ENCODE assay signal across 1 cellular context in the genomic region with DNA sequence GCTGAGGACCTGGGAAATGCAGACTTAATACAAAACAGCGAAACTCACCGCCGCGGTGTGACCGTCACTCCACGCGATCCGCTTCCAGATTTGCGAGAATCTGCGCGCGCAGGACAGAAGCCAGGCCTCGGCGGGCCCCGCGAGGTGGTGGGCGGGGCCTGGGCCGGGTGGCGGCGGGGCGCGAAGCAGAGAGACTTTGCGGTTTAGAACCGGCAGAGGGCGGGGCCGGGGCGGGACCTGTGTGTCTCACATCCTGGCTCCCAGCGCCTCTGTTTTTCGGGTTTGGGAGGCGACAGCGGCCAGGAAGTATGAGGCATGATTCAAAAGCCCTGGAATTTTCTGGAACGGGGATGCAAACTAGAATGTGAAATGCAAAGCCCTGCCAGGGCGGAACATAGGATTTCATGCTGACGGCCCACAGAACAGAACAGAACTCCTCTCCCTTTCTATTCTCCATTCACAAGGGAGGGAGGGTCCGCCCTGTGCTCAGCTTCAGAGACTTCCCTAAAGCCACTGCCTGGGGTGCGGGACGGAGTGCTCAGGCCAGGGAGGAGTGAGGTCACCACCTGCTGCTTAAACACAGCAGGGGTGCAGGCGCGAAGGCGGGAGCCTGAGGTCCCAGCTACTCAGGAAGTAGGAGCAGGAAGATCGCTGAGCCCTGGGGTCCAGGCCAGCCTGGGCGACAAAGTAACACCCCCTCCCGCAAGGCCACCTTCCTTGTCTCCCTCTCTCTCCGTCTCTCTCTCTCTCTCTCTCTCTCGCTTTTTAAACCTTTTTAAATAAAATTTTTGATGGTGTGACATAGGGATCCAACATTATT.
TF ChIP-seq lines count a peak whose summit lies in the region.

No MANE protein-coding gene starts in this region.

TF ChIP-seq in HEK293, 187 proteins besides CTCF, POLR2A, EP300 and RAD21 (continued from another document):
- TF ChIP-seq, protein P1, sequence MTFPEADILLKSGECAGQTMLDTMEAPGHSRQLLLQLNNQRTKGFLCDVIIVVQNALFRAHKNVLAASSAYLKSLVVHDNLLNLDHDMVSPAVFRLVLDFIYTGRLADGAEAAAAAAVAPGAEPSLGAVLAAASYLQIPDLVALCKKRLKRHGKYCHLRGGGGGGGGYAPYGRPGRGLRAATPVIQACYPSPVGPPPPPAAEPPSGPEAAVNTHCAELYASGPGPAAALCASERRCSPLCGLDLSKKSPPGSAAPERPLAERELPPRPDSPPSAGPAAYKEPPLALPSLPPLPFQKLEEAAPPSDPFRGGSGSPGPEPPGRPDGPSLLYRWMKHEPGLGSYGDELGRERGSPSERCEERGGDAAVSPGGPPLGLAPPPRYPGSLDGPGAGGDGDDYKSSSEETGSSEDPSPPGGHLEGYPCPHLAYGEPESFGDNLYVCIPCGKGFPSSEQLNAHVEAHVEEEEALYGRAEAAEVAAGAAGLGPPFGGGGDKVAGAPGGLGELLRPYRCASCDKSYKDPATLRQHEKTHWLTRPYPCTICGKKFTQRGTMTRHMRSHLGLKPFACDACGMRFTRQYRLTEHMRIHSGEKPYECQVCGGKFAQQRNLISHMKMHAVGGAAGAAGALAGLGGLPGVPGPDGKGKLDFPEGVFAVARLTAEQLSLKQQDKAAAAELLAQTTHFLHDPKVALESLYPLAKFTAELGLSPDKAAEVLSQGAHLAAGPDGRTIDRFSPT (tag by site-specific recombination; IDR thresholded peaks at IDR 0.05) = no peak
- TF ChIP-seq ZBTB17 (tag by site-specific recombination; IDR thresholded peaks at IDR 0.05) (no peak), ZNF785 (tag by site-specific recombination; IDR thresholded peaks at IDR 0.05) (no peak), SCRT1 (tag by site-specific recombination; IDR thresholded peaks at IDR 0.05; ENCODE audit: borderline replicate concordance) (no peak), ZNF350 (tag by site-specific recombination; IDR thresholded peaks at IDR 0.05) (no peak), ZNF292 (tag by site-specific recombination; IDR thresholded peaks at IDR 0.05; ENCODE audit: borderline replicate concordance, low read depth) (no peak), ZNF548 (tag by site-specific recombination; IDR thresholded peaks at IDR 0.05) (no peak), ZNF600 (tag by site-specific recombination; IDR thresholded peaks at IDR 0.05) (no peak), ZNF221 (tag by site-specific recombination; IDR thresholded peaks at IDR 0.05; ENCODE audit: borderline replicate concordance) (no peak), SP2 (tag by site-specific recombination; IDR thresholded peaks at IDR 0.05) (peak; percentile 66), ZNF473 (tag by site-specific recombination; IDR thresholded peaks at IDR 0.05) (no peak), ZIC2 (tag by site-specific recombination; IDR thresholded peaks at IDR 0.05) (peak; percentile 25; the same call in 1 of the 2 replicates), ZNF184 (tag by site-specific recombination; IDR thresholded peaks at IDR 0.05) (no peak), SP3 (tag by site-specific recombination; IDR thresholded peaks at IDR 0.05) (peak; percentile 33; the same call in 1 of the 2 replicates), ZNF121 (tag by site-specific recombination; IDR thresholded peaks at IDR 0.05) (no peak), ZNF585B (tag by site-specific recombination; IDR thresholded peaks at IDR 0.05) (no peak), KLF8 (tag by site-specific recombination; IDR thresholded peaks at IDR 0.05) (peak; percentile 13; the same call in 1 of the 2 replicates), ZNF830 (tag by site-specific recombination; IDR thresholded peaks at IDR 0.05; ENCODE audit: low read depth) (no peak), GLIS2 (tag by site-specific recombination; IDR thresholded peaks at IDR 0.05) (no peak), MEIS1 (CRISPR knock-in tag; IDR thresholded peaks at IDR 0.05; ENCODE audit: borderline replicate concordance) (no peak), ZNF610 (tag by site-specific recombination; IDR thresholded peaks at IDR 0.05; ENCODE audit: borderline replicate concordance) (no peak), ZNF112 (tag by site-specific recombination; IDR thresholded peaks at IDR 0.05) (no peak), ZFHX2 (tag by site-specific recombination; conservative IDR thresholded peaks at IDR 0.05) (no peak), ZEB2 (tag by site-specific recombination; IDR thresholded peaks at IDR 0.05) (peak; percentile 56; the same call in 1 of the 2 replicates)
- TF ChIP-seq, protein P2, sequence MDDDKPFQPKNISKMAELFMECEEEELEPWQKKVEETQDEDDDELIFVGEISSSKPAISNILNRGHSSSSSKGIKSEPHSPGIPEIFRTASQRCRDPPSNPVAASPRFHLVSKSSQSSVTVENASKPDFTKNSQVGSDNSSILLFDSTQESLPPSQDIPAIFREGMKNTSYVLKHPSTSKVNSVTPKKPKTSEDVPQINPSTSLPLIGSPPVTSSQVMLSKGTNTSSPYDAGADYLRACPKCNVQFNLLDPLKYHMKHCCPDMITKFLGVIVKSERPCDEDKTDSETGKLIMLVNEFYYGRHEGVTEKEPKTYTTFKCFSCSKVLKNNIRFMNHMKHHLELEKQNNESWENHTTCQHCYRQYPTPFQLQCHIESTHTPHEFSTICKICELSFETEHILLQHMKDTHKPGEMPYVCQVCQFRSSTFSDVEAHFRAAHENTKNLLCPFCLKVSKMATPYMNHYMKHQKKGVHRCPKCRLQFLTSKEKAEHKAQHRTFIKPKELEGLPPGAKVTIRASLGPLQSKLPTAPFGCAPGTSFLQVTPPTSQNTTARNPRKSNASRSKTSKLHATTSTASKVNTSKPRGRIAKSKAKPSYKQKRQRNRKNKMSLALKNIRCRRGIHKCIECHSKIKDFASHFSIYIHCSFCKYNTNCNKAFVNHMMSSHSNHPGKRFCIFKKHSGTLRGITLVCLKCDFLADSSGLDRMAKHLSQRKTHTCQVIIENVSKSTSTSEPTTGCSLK (tag by site-specific recombination; IDR thresholded peaks at IDR 0.05) = no peak
- TF ChIP-seq, protein P3, sequence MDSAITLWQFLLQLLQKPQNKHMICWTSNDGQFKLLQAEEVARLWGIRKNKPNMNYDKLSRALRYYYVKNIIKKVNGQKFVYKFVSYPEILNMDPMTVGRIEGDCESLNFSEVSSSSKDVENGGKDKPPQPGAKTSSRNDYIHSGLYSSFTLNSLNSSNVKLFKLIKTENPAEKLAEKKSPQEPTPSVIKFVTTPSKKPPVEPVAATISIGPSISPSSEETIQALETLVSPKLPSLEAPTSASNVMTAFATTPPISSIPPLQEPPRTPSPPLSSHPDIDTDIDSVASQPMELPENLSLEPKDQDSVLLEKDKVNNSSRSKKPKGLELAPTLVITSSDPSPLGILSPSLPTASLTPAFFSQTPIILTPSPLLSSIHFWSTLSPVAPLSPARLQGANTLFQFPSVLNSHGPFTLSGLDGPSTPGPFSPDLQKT (IDR thresholded peaks at IDR 0.05; ENCODE audit: borderline replicate concordance, low read depth, low read length) = no peak
- TF ChIP-seq, protein P4, sequence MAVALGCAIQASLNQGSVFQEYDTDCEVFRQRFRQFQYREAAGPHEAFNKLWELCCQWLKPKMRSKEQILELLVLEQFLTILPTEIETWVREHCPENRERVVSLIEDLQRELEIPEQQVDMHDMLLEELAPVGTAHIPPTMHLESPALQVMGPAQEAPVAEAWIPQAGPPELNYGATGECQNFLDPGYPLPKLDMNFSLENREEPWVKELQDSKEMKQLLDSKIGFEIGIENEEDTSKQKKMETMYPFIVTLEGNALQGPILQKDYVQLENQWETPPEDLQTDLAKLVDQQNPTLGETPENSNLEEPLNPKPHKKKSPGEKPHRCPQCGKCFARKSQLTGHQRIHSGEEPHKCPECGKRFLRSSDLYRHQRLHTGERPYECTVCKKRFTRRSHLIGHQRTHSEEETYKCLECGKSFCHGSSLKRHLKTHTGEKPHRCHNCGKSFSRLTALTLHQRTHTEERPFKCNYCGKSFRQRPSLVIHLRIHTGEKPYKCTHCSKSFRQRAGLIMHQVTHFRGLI (tag by site-specific recombination; IDR thresholded peaks at IDR 0.05) = no peak
- TF ChIP-seq, protein P5, sequence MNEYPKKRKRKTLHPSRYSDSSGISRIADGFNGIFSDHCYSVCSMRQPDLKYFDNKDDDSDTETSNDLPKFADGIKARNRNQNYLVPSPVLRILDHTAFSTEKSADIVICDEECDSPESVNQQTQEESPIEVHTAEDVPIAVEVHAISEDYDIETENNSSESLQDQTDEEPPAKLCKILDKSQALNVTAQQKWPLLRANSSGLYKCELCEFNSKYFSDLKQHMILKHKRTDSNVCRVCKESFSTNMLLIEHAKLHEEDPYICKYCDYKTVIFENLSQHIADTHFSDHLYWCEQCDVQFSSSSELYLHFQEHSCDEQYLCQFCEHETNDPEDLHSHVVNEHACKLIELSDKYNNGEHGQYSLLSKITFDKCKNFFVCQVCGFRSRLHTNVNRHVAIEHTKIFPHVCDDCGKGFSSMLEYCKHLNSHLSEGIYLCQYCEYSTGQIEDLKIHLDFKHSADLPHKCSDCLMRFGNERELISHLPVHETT (tag by site-specific recombination; IDR thresholded peaks at IDR 0.05) = no peak
